Comparison of ENCODE assay signal across 9 cellular contexts in the genomic region with DNA sequence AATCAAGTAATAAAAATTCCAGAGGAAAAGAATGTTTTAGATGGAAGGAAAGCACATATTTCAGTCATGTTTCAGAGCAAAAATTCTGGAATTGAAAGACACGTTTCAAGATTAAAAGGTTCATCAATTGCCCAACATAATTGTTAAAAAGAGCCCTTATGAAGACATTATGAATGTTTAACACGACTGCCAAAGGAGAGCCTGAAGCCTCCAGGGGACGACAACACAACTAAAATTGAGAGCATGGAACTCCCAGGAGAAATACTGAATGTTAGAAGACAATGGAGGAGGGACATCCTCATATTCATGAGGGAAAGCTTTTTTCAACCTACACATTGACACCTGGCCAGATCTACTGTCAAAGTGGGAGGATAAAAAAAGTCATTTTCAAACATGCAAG. TPM values are rescaled to one million over a fixed set of nuclear protein-coding genes. Genes with fewer than 3 reads are reported as not detected.
DNase-seq lines count a peak whose midpoint lies in the region; ATAC-seq lines count a peak whose summit lies in the region.
"Had no signal": no experiment of that assay in that cellular context is flagged by ENCODE, and none has a peak within 500 bp of the region (broad histone marks: within the 10 kb centered on the region; RNA-seq: fewer than 3 reads in every experiment).

No MANE protein-coding gene starts in this region.

- ATAC-seq in activated T-cell treated with anti-CD3 and anti-CD28 coated beads, Interleukin-2, amount 50 U/mL, for 4 hours = no peak
- no peak for ATAC-seq in right cardiac atrium
- ATAC-seq in HG03159 (IDR thresholded peaks at IDR 0.05; ENCODE audit: unreplicated experiment) = no peak
- ATAC-seq in T-helper 17 cell = no peak
- ATAC-seq: GM12878 had no signal

- DNase-seq in activated T-helper 1 cell treated with Interleukin-2 at 50 U/mL for 16 hours (ENCODE audit: low read depth) = peak; percentile 4
- no peak for DNase-seq in activated T-helper 1 cell treated with anti-CD3 and anti-CD28 coated beads, Interleukin-12 subunit alpha, Interleukin-12 subunit beta, Interleukin-2, Interleukin-4 antibody, amounts not matched to agents 30 ng/mL and 10 ng/mL and 1 ng/mL, durations not matched to agents 14 hours and 24 hours and 36 hours (ENCODE audit: low spot score)
- DNase-seq in NCI-H69 (lab: John Stamatoyannopoulos, UW) = peak; percentile 38
- DNase-seq in activated T-cell treated with anti-CD3 and anti-CD28 coated beads, Interleukin-2, amount 50 U/mL, for 4 hours = peak; percentile 27
- DNase-seq in right cardiac atrium = peak; percentile 18 to 79 (median 57)
- DNase-seq in stimulated activated CD4-positive, alpha-beta T cell treated with anti-CD3 and anti-CD28 coated beads, Interleukin-4, amount 100 ng/mL, for 1 hour = peak; percentile 62
- DNase-seq in T-helper 17 cell = no peak

- no peaks in the 10 kb centered on the region for H3K4me1 ChIP-seq in right cardiac atrium (ENCODE audit: control insufficient read depth, insufficient read depth, low read length)

- no peaks in the 10 kb centered on the region for H3K27me3 Mint-ChIP-seq in activated T-helper 1 cell treated with anti-CD3 and anti-CD28 coated beads, Interleukin-12 subunit alpha, Interleukin-12 subunit beta, Interleukin-2, Interleukin-4 antibody, amounts not matched to agents 30 ng/mL and 10 ng/mL and 1 ng/mL, durations not matched to agents 14 hours and 24 hours and 36 hours (ENCODE audit: insufficient read depth)
- no peaks in the 10 kb centered on the region for H3K27me3 Mint-ChIP-seq in activated T-cell treated with anti-CD3 and anti-CD28 coated beads, Interleukin-2, amount 50 U/mL, for 4 hours (ENCODE audit: low read depth)
- peaks cover 5% of the 10 kb centered on the region for H3K27me3 Mint-ChIP-seq in T-helper 17 cell

- no peak overlapping the region for H3K27ac Mint-ChIP-seq in activated T-helper 1 cell treated with anti-CD3 and anti-CD28 coated beads, Interleukin-12 subunit alpha, Interleukin-12 subunit beta, Interleukin-2, Interleukin-4 antibody, amounts not matched to agents 30 ng/mL and 10 ng/mL and 1 ng/mL, durations not matched to agents 14 hours and 24 hours and 36 hours
- H3K27ac Mint-ChIP-seq in T-helper 17 cell = no peak overlapping the region

- H3K9me3 Mint-ChIP-seq in activated T-helper 1 cell treated with anti-CD3 and anti-CD28 coated beads, Interleukin-12 subunit alpha, Interleukin-12 subunit beta, Interleukin-2, Interleukin-4 antibody, amounts not matched to agents 30 ng/mL and 10 ng/mL and 1 ng/mL, durations not matched to agents 14 hours and 24 hours and 36 hours = no peaks in the 10 kb centered on the region
- H3K9me3 Mint-ChIP-seq in activated T-cell treated with anti-CD3 and anti-CD28 coated beads, Interleukin-2, amount 50 U/mL, for 4 hours = no peaks in the 10 kb centered on the region

- WGBS in right cardiac atrium = 7% methylated on average over 3 of the region's 3 CpGs

- no peak overlapping the region for H3K4me3 ChIP-seq in right cardiac atrium (ENCODE audit: low read length)
- H3K4me3 ChIP-seq: GM12878 had no signal

- H3K4me1 Mint-ChIP-seq in activated T-helper 1 cell treated with anti-CD3 and anti-CD28 coated beads, Interleukin-12 subunit alpha, Interleukin-12 subunit beta, Interleukin-2, Interleukin-4 antibody, amounts not matched to agents 30 ng/mL and 10 ng/mL and 1 ng/mL, durations not matched to agents 14 hours and 24 hours and 36 hours (ENCODE audit: low read depth) = peaks cover 13% of the 10 kb centered on the region
- H3K4me1 Mint-ChIP-seq in activated T-cell treated with anti-CD3 and anti-CD28 coated beads, Interleukin-2, amount 50 U/mL, for 4 hours (ENCODE audit: low read depth) = peaks cover 6% of the 10 kb centered on the region
- H3K4me1 Mint-ChIP-seq in T-helper 17 cell = peaks cover 6% of the 10 kb centered on the region

- no peak overlapping the region for H3K4me3 Mint-ChIP-seq in activated T-helper 1 cell treated with anti-CD3 and anti-CD28 coated beads, Interleukin-12 subunit alpha, Interleukin-12 subunit beta, Interleukin-2, Interleukin-4 antibody, amounts not matched to agents 30 ng/mL and 10 ng/mL and 1 ng/mL, durations not matched to agents 14 hours and 24 hours and 36 hours
- H3K4me3 Mint-ChIP-seq in activated T-cell treated with anti-CD3 and anti-CD28 coated beads, Interleukin-2, amount 50 U/mL, for 4 hours = no peak overlapping the region
- no peak overlapping the region for H3K4me3 Mint-ChIP-seq in T-helper 17 cell

- intact Hi-C loops in activated T-helper 1 cell treated with anti-CD3 and anti-CD28 coated beads, Interleukin-12 subunit alpha, Interleukin-12 subunit beta, Interleukin-2, Interleukin-4 antibody, amounts not matched to agents 30 ng/mL and 10 ng/mL and 1 ng/mL, durations not matched to agents 14 hours and 24 hours and 36 hours (cut with micrococcal nuclease) = loop anchor here (2.0 to 10.0 kb wide), 2 partner anchors 68 to 214 kb away; a partner anchor contains a TSS
- intact Hi-C loops in right cardiac atrium (cut with DNase I) = no loop called here

- no peaks in the 10 kb centered on the region for H3K9me3 ChIP-seq in right cardiac atrium (ENCODE audit: control insufficient read depth, low read length)
- no peaks in the 10 kb centered on the region for H3K9me3 ChIP-seq in T-helper 17 cell (ENCODE audit: control insufficient read depth, low read length, poor library complexity, severe bottlenecking)

- no peak overlapping the region for H3K27ac ChIP-seq in right cardiac atrium (ENCODE audit: low read length)

- H3K36me3 Mint-ChIP-seq in activated T-helper 1 cell treated with anti-CD3 and anti-CD28 coated beads, Interleukin-12 subunit alpha, Interleukin-12 subunit beta, Interleukin-2, Interleukin-4 antibody, amounts not matched to agents 30 ng/mL and 10 ng/mL and 1 ng/mL, durations not matched to agents 14 hours and 24 hours and 36 hours (ENCODE audit: low read depth) = no peaks in the 10 kb centered on the region
- no peaks in the 10 kb centered on the region for H3K36me3 Mint-ChIP-seq in activated T-cell treated with anti-CD3 and anti-CD28 coated beads, Interleukin-2, amount 50 U/mL, for 4 hours (ENCODE audit: insufficient read depth)
- peaks cover 2% of the 10 kb centered on the region for H3K36me3 Mint-ChIP-seq in T-helper 17 cell (ENCODE audit: low read depth)

- no peaks in the 10 kb centered on the region for H3K27me3 ChIP-seq in right cardiac atrium (ENCODE audit: control insufficient read depth, insufficient read depth)

RNA-seq across cellular contexts. Expression of a gene that starts 16.0 kb away (rescaled TPM):
- total RNA-seq in activated T-helper 1 cell treated with anti-CD3 and anti-CD28 coated beads, Interleukin-12 subunit alpha, Interleukin-12 subunit beta, Interleukin-2, Interleukin-4 antibody, amounts not matched to agents 30 ng/mL and 10 ng/mL and 1 ng/mL, durations not matched to agents 14 hours and 24 hours and 36 hours = not detected in 2 replicates
- not detected for total RNA-seq in activated T-cell treated with anti-CD3 and anti-CD28 coated beads, Interleukin-2, amount 50 U/mL, for 4 hours
- total RNA-seq in right cardiac atrium (not detected), T-helper 17 cell (not detected)
- polyA plus RNA-seq in right cardiac atrium = not detected
- total RNA-seq: GM12878 had no signal
- polyA plus RNA-seq: GM12878 had no signal

RNA-seq across cellular contexts. Expression of a gene that starts 21.4 kb away (rescaled TPM):
- total RNA-seq in activated T-helper 1 cell treated with anti-CD3 and anti-CD28 coated beads, Interleukin-12 subunit alpha, Interleukin-12 subunit beta, Interleukin-2, Interleukin-4 antibody, amounts not matched to agents 30 ng/mL and 10 ng/mL and 1 ng/mL, durations not matched to agents 14 hours and 24 hours and 36 hours = not detected in 2 replicates
- total RNA-seq in activated T-cell treated with anti-CD3 and anti-CD28 coated beads, Interleukin-2, amount 50 U/mL, for 4 hours = not detected
- total RNA-seq in right cardiac atrium = not detected
- not detected for polyA plus RNA-seq in right cardiac atrium
- total RNA-seq in T-helper 17 cell = not detected
- total RNA-seq: GM12878 had no signal
- polyA plus RNA-seq: GM12878 had no signal

RNA-seq across cellular contexts. Expression of a gene that starts 26.2 kb away (rescaled TPM):
- total RNA-seq in activated T-helper 1 cell treated with anti-CD3 and anti-CD28 coated beads, Interleukin-12 subunit alpha, Interleukin-12 subunit beta, Interleukin-2, Interleukin-4 antibody, amounts not matched to agents 30 ng/mL and 10 ng/mL and 1 ng/mL, durations not matched to agents 14 hours and 24 hours and 36 hours = not detected in 2 replicates
- total RNA-seq in activated T-cell treated with anti-CD3 and anti-CD28 coated beads, Interleukin-2, amount 50 U/mL, for 4 hours = not detected
- total RNA-seq in right cardiac atrium (not detected), T-helper 17 cell (not detected)
- polyA plus RNA-seq in right cardiac atrium = not detected

RNA-seq across cellular contexts. Expression of a gene that starts 36.5 kb away (rescaled TPM):
- not detected in 2 replicates for total RNA-seq in activated T-helper 1 cell treated with anti-CD3 and anti-CD28 coated beads, Interleukin-12 subunit alpha, Interleukin-12 subunit beta, Interleukin-2, Interleukin-4 antibody, amounts not matched to agents 30 ng/mL and 10 ng/mL and 1 ng/mL, durations not matched to agents 14 hours and 24 hours and 36 hours
- not detected for total RNA-seq in activated T-cell treated with anti-CD3 and anti-CD28 coated beads, Interleukin-2, amount 50 U/mL, for 4 hours
- total RNA-seq in right cardiac atrium (not detected), T-helper 17 cell (not detected)
- not detected for polyA plus RNA-seq in right cardiac atrium

RNA-seq across cellular contexts. Expression of a gene that starts 44.3 kb away (rescaled TPM):
- not detected in 2 replicates for total RNA-seq in activated T-helper 1 cell treated with anti-CD3 and anti-CD28 coated beads, Interleukin-12 subunit alpha, Interleukin-12 subunit beta, Interleukin-2, Interleukin-4 antibody, amounts not matched to agents 30 ng/mL and 10 ng/mL and 1 ng/mL, durations not matched to agents 14 hours and 24 hours and 36 hours
- not detected for total RNA-seq in activated T-cell treated with anti-CD3 and anti-CD28 coated beads, Interleukin-2, amount 50 U/mL, for 4 hours
- total RNA-seq in right cardiac atrium = not detected
- polyA plus RNA-seq in right cardiac atrium = not detected
- total RNA-seq in T-helper 17 cell = not detected

Comparison
In these comparisons a context has a peak if more than half of its experiments do, and no peak if none do; other contexts are left out.
1. DNase-seq: peak in activated T-helper 1 cell treated with Interleukin-2 at 50 U/mL for 16 hours (single experiment), NCI-H69 (single experiment), activated T-cell treated with anti-CD3 and anti-CD28 coated beads, Interleukin-2, amount 50 U/mL, for 4 hours (single experiment), right cardiac atrium (3 of 3) and stimulated activated CD4-positive, alpha-beta T cell treated with anti-CD3 and anti-CD28 coated beads, Interleukin-4, amount 100 ng/mL, for 1 hour (single experiment); none in activated T-helper 1 cell treated with anti-CD3 and anti-CD28 coated beads, Interleukin-12 subunit alpha, Interleukin-12 subunit beta, Interleukin-2, Interleukin-4 antibody, amounts not matched to agents 30 ng/mL and 10 ng/mL and 1 ng/mL, durations not matched to agents 14 hours and 24 hours and 36 hours (single experiment) and T-helper 17 cell (0 of 3).